In genomic region chr12:97758102-97758501, GRCh38 we compare ENCODE assay signal across 21 cellular contexts.
DNase-seq lines count a peak whose midpoint lies in the region; ATAC-seq and TF ChIP-seq lines count a peak whose summit lies in the region.
"Had no signal": no experiment of that assay in that cellular context is flagged by ENCODE, and none has a peak within 500 bp of the region (broad histone marks: within the 10 kb centered on the region; RNA-seq: fewer than 3 reads in every experiment).

No MANE protein-coding gene starts in this region.

- H2AFZ ChIP-seq in mammary epithelial cell (ENCODE audit: low read depth, low read length), result peak overlapping the region; percentile 39

- dilution Hi-C loops in mammary epithelial cell (cut with HindIII; ENCODE audit: low sequenced_read_pairs), result no loop called here

- DNase-seq in heart right ventricle (no peak), left ventricle myocardium superior (no peak), mammary epithelial cell (no peak), prostate gland (ENCODE audit: low spot score) (peak; percentile 22), vagina (ENCODE audit: extremely low spot score in 2 of 2) (no peak), ACHN (no peak), T-cell (no peak)
- DNase-seq: activated CD4-positive, alpha-beta T cell treated with anti-CD3 and anti-CD28 coated beads, Interleukin-2, amount 10 ng/mL, durations not matched to agents 24 days and 14 days; activated naive CD8-positive, alpha-beta T cell treated with anti-CD3 and anti-CD28 coated beads, Interleukin-2, amount 10 ng/mL, durations not matched to agents 7 days and 5 days; brain microvascular endothelial cell; Calu3; cortex of kidney; head of caudate nucleus; immature natural killer cell; naive B cell; NCI-H1105 treated with DMSO at 0.1 percent for 48 hours; NCI-H510A had no signal

- peak in 1 of 8 donors; percentile 9 for ATAC-seq in heart right ventricle
- ATAC-seq in left ventricle myocardium superior, result no peak
- no peak for ATAC-seq in GM18868 (IDR thresholded peaks at IDR 0.05; ENCODE audit: unreplicated experiment)
- no peak for ATAC-seq in T-cell (replicated peaks in 1 of 4)
- ATAC-seq: activated T-helper 17 cell treated with anti-CD3 and anti-CD28 coated beads, Interleukin-2, amount 50 U/mL, for 72 hours; stimulated activated effector memory CD8-positive, alpha-beta T cell treated with anti-CD3 and anti-CD28 coated beads, Interleukin-12 subunit alpha, Interleukin-12 subunit beta, amount 100 ng/mL, for 72 hours had no signal

- H3K4me1 Mint-ChIP-seq in T-cell, result no peaks in the 10 kb centered on the region
- H3K4me1 Mint-ChIP-seq: activated CD4-positive, alpha-beta T cell treated with anti-CD3 and anti-CD28 coated beads, Interleukin-2, amount 10 ng/mL, durations not matched to agents 24 days and 14 days; activated naive CD8-positive, alpha-beta T cell treated with anti-CD3 and anti-CD28 coated beads, Interleukin-2, amount 10 ng/mL, durations not matched to agents 7 days and 5 days; activated T-helper 17 cell treated with anti-CD3 and anti-CD28 coated beads, Interleukin-2, amount 50 U/mL, for 72 hours; immature natural killer cell; naive B cell; stimulated activated effector memory CD8-positive, alpha-beta T cell treated with anti-CD3 and anti-CD28 coated beads, Interleukin-12 subunit alpha, Interleukin-12 subunit beta, amount 100 ng/mL, for 72 hours had no signal

- H3K4me3 ChIP-seq in heart right ventricle, result peak overlapping the region in 3 of 10 donors; percentile 2 to 7 (median 5)
- no peak overlapping the region for H3K4me3 ChIP-seq in mammary epithelial cell (replicated peaks in 1 of 3; ENCODE audit: insufficient read depth in 1 of 3, low read depth in 2 of 3, low read length in 3 of 3)
- H3K4me3 ChIP-seq in prostate gland, result no peak overlapping the region
- H3K4me3 ChIP-seq in vagina, result no peak overlapping the region
- H3K4me3 ChIP-seq: BLaER1 treated with 17β-estradiol and CSF1 and Interleukin-3, amounts not matched to agents 10 nM and 100 nM had no signal

- intact Hi-C loops in heart right ventricle (cut with DNase I) (no loop called here), left ventricle myocardium superior (cut with micrococcal nuclease) (no loop called here), mammary epithelial cell (cut with micrococcal nuclease) (no loop called here), prostate gland (cut with DNase I) (no loop called here), vagina (cut with DNase I) (no loop called here)

- no peaks in the 10 kb centered on the region for H3K36me3 Mint-ChIP-seq in T-cell
- H3K36me3 Mint-ChIP-seq: activated naive CD8-positive, alpha-beta T cell treated with anti-CD3 and anti-CD28 coated beads, Interleukin-2, amount 10 ng/mL, durations not matched to agents 7 days and 5 days; naive B cell; stimulated activated effector memory CD8-positive, alpha-beta T cell treated with anti-CD3 and anti-CD28 coated beads, Interleukin-12 subunit alpha, Interleukin-12 subunit beta, amount 100 ng/mL, for 72 hours had no signal

- no peaks in the 10 kb centered on the region for H4K20me1 ChIP-seq in mammary epithelial cell (ENCODE audit: insufficient read depth, low read length)
- H4K20me1 ChIP-seq: BLaER1 treated with 17β-estradiol and CSF1 and Interleukin-3, amounts not matched to agents 10 nM and 100 nM had no signal

- in situ Hi-C loops in mammary epithelial cell (cut with MboI; ENCODE audit: low sequenced_read_pairs in 2 of 2) (no loop called here), ACHN (cut with HindIII; ENCODE audit: low pct_ligation_motif_present, low pct_unique_long_range_greater_than_20kb, low sequenced_read_pairs) (no loop called here)

- H3K27me3 Mint-ChIP-seq in T-cell, result peaks cover 0 to 3% of the 10 kb centered on the region in 2 donors
- H3K27me3 Mint-ChIP-seq: activated CD4-positive, alpha-beta T cell treated with anti-CD3 and anti-CD28 coated beads, Interleukin-2, amount 10 ng/mL, durations not matched to agents 24 days and 14 days; activated naive CD8-positive, alpha-beta T cell treated with anti-CD3 and anti-CD28 coated beads, Interleukin-2, amount 10 ng/mL, durations not matched to agents 7 days and 5 days; naive B cell had no signal

- no peaks in the 10 kb centered on the region for H3K79me2 ChIP-seq in mammary epithelial cell (ENCODE audit: insufficient read depth, low read length)

- H3K27ac Mint-ChIP-seq in T-cell, result no peak overlapping the region
- H3K27ac Mint-ChIP-seq: activated CD4-positive, alpha-beta T cell treated with anti-CD3 and anti-CD28 coated beads, Interleukin-2, amount 10 ng/mL, durations not matched to agents 24 days and 14 days; activated naive CD8-positive, alpha-beta T cell treated with anti-CD3 and anti-CD28 coated beads, Interleukin-2, amount 10 ng/mL, durations not matched to agents 7 days and 5 days; activated T-helper 17 cell treated with anti-CD3 and anti-CD28 coated beads, Interleukin-2, amount 50 U/mL, for 72 hours; immature natural killer cell; naive B cell; stimulated activated effector memory CD8-positive, alpha-beta T cell treated with anti-CD3 and anti-CD28 coated beads, Interleukin-12 subunit alpha, Interleukin-12 subunit beta, amount 100 ng/mL, for 72 hours had no signal

- H3K36me3 ChIP-seq in heart right ventricle, result no peaks in the 10 kb centered on the region
- no peaks in the 10 kb centered on the region for H3K36me3 ChIP-seq in mammary epithelial cell (ENCODE audit: insufficient read depth, low read length)
- no peaks in the 10 kb centered on the region for H3K36me3 ChIP-seq in prostate gland
- H3K36me3 ChIP-seq in vagina, result no peaks in the 10 kb centered on the region
- H3K36me3 ChIP-seq: BLaER1 treated with 17β-estradiol and CSF1 and Interleukin-3, amounts not matched to agents 10 nM and 100 nM; brain microvascular endothelial cell had no signal

- H3K27ac ChIP-seq in heart right ventricle (peak overlapping the region in 9 of 10 donors; percentile 30 to 65 (median 56)), mammary epithelial cell (ENCODE audit: insufficient read depth, low read depth, low read length) (no peak overlapping the region), prostate gland (peak overlapping the region in 1 of 2 donors; percentile 45), vagina (peak overlapping the region; percentile 67)
- H3K27ac ChIP-seq: BLaER1 treated with 17β-estradiol and CSF1 and Interleukin-3, amounts not matched to agents 10 nM and 100 nM; brain microvascular endothelial cell had no signal

- no peak overlapping the region for H3K9ac ChIP-seq in mammary epithelial cell (ENCODE audit: insufficient read depth, low read length)
- H3K9ac ChIP-seq: BLaER1 treated with 17β-estradiol and CSF1 and Interleukin-3, amounts not matched to agents 10 nM and 100 nM had no signal

- peak overlapping the region; percentile 49 for H3K4me2 ChIP-seq in mammary epithelial cell (ENCODE audit: insufficient read depth, low read depth, low read length)
- H3K4me2 ChIP-seq: BLaER1 treated with 17β-estradiol and CSF1 and Interleukin-3, amounts not matched to agents 10 nM and 100 nM had no signal

- POLR2A ChIA-PET in T-cell (lab: Charles Lee), result no interaction called here

- peaks cover 0 to 11% (median 0%) of the 10 kb centered on the region in 9 donors for H3K4me1 ChIP-seq in heart right ventricle
- peaks cover 3% of the 10 kb centered on the region for H3K4me1 ChIP-seq in mammary epithelial cell (ENCODE audit: insufficient read depth, low read length)
- H3K4me1 ChIP-seq in prostate gland (replicated peaks), result no peaks in the 10 kb centered on the region
- peaks cover 6% of the 10 kb centered on the region for H3K4me1 ChIP-seq in vagina

- 64 to 71% methylated on average over 2 of the region's 2 CpGs for WGBS in heart right ventricle, 2 donors
- WGBS in mammary epithelial cell (ENCODE audit: low coverage, missing lambda C conversion rate), result 5% methylated on average over 2 of the region's 2 CpGs
- WGBS in prostate gland, result 56% methylated on average over 2 of the region's 2 CpGs

- H3K9me3 ChIP-seq in heart right ventricle (peaks cover 0 to 14% (median 0%) of the 10 kb centered on the region in 11 donors), mammary epithelial cell (replicated peaks; ENCODE audit: insufficient read depth, low read length) (no peaks in the 10 kb centered on the region), prostate gland (no peaks in the 10 kb centered on the region), vagina (no peaks in the 10 kb centered on the region)

- no TSS peak for BruUV-seq in mammary epithelial cell (replicated peaks; lab: Mats Ljungman, UMichigan)

- TF ChIP-seq POLR2A in prostate gland (IDR thresholded peaks at IDR 0.05), result no peak
- no peak for TF ChIP-seq POLR2A in vagina (IDR thresholded peaks at IDR 0.05)

- H3K4me3 Mint-ChIP-seq in T-cell, result no peak overlapping the region
- H3K4me3 Mint-ChIP-seq: activated CD4-positive, alpha-beta T cell treated with anti-CD3 and anti-CD28 coated beads, Interleukin-2, amount 10 ng/mL, durations not matched to agents 24 days and 14 days; activated naive CD8-positive, alpha-beta T cell treated with anti-CD3 and anti-CD28 coated beads, Interleukin-2, amount 10 ng/mL, durations not matched to agents 7 days and 5 days; activated T-helper 17 cell treated with anti-CD3 and anti-CD28 coated beads, Interleukin-2, amount 50 U/mL, for 72 hours; immature natural killer cell; naive B cell; stimulated activated effector memory CD8-positive, alpha-beta T cell treated with anti-CD3 and anti-CD28 coated beads, Interleukin-12 subunit alpha, Interleukin-12 subunit beta, amount 100 ng/mL, for 72 hours had no signal

- H3K9me3 Mint-ChIP-seq in T-cell, result peaks cover 0 to 8% (median 0%) of the 10 kb centered on the region in 3 donors
- H3K9me3 Mint-ChIP-seq: activated CD4-positive, alpha-beta T cell treated with anti-CD3 and anti-CD28 coated beads, Interleukin-2, amount 10 ng/mL, durations not matched to agents 24 days and 14 days had no signal

- no peaks in the 10 kb centered on the region for H3K27me3 ChIP-seq in heart right ventricle
- no peaks in the 10 kb centered on the region for H3K27me3 ChIP-seq in mammary epithelial cell (ENCODE audit: insufficient read depth, low read length)
- no peaks in the 10 kb centered on the region for H3K27me3 ChIP-seq in prostate gland (replicated peaks; ENCODE audit: insufficient read depth)
- no peaks in the 10 kb centered on the region for H3K27me3 ChIP-seq in vagina
- H3K27me3 ChIP-seq: BLaER1 treated with 17β-estradiol and CSF1 and Interleukin-3, amounts not matched to agents 10 nM and 100 nM; brain microvascular endothelial cell had no signal

- CTCF ChIA-PET in mammary epithelial cell (lab: Charles Lee; ENCODE audit: low non-redundant PET), result no interaction called here
- CTCF ChIA-PET in T-cell (lab: Charles Lee), result no interaction called here

- TF ChIP-seq CTCF in heart right ventricle (IDR thresholded peaks at IDR 0.05), result no peak
- TF ChIP-seq CTCF in mammary epithelial cell (conservative IDR thresholded peaks at IDR 0.05 in 1 of 2, IDR thresholded peaks at IDR 0.05 in 1 of 2; ENCODE audit: extremely low read depth in 1 of 2, insufficient read depth in 1 of 2, low read depth in 1 of 2, low read length in 2 of 2), result no peak
- no peak for TF ChIP-seq CTCF in prostate gland (IDR thresholded peaks at IDR 0.05)
- TF ChIP-seq CTCF in vagina (IDR thresholded peaks at IDR 0.05), result no peak
